Comparison of ENCODE assay signal across 22 cellular contexts in genomic region chr1:32983039-32983438, GRCh38. TPM values are rescaled to one million over a fixed set of nuclear protein-coding genes. Genes with fewer than 3 reads are reported as not detected.
DNase-seq lines count a peak whose midpoint lies in the region; ATAC-seq lines count a peak whose summit lies in the region.
"Had no signal": no experiment of that assay in that cellular context is flagged by ENCODE, and none has a peak within 500 bp of the region (broad histone marks: within the 10 kb centered on the region; RNA-seq: fewer than 3 reads in every experiment).

No MANE protein-coding gene starts in this region.

- H3K27ac ChIP-seq in CD8-positive, alpha-beta memory T cell (ENCODE audit: low read depth, low read length): no peak overlapping the region
- H3K27ac ChIP-seq: SJCRH30, tibial nerve had no signal

- H3K27me3 Mint-ChIP-seq in activated T-cell treated with anti-CD3 and anti-CD28 coated beads, Interleukin-2, amount 50 U/mL, for 24 hours: no peaks in the 10 kb centered on the region
- peaks cover 0 to 2% of the 10 kb centered on the region in 2 donors for H3K27me3 Mint-ChIP-seq in CD8-positive, alpha-beta memory T cell
- no peaks in the 10 kb centered on the region for H3K27me3 Mint-ChIP-seq in activated T-helper 2 cell treated with anti-CD3 and anti-CD28 coated beads, Interferon-gamma antibody, Interleukin-2, Interleukin-4, amounts not matched to agents 10 μg/mL and 5 μg/mL and 100 μg/mL, durations not matched to agents 14 hours and 24 hours and 36 hours (ENCODE audit: low read depth)
- H3K27me3 Mint-ChIP-seq in natural killer cell treated with Interleukin-12 subunit alpha and Interleukin-12 subunit beta and Interleukin-15 and Interleukin-18, amount 100 ng/mL, for 72 hours: no peaks in the 10 kb centered on the region
- H3K27me3 Mint-ChIP-seq: activated naive CD8-positive, alpha-beta T cell had no signal

- ATAC-seq in natural killer cell treated with Interleukin-12 subunit alpha and Interleukin-12 subunit beta and Interleukin-15 and Interleukin-18, amount 100 ng/mL, for 72 hours: no peak
- ATAC-seq in HG02610 (IDR thresholded peaks at IDR 0.05; ENCODE audit: unreplicated experiment): no peak

- peaks cover 2% of the 10 kb centered on the region for H3K9me3 Mint-ChIP-seq in activated T-cell treated with anti-CD3 and anti-CD28 coated beads, Interleukin-2, amount 50 U/mL, for 24 hours
- H3K9me3 Mint-ChIP-seq in CD8-positive, alpha-beta memory T cell: no peaks in the 10 kb centered on the region
- peaks cover 4% of the 10 kb centered on the region for H3K9me3 Mint-ChIP-seq in activated T-helper 2 cell treated with anti-CD3 and anti-CD28 coated beads, Interferon-gamma antibody, Interleukin-2, Interleukin-4, amounts not matched to agents 10 μg/mL and 5 μg/mL and 100 μg/mL, durations not matched to agents 14 hours and 24 hours and 36 hours
- H3K9me3 Mint-ChIP-seq in natural killer cell treated with Interleukin-12 subunit alpha and Interleukin-12 subunit beta and Interleukin-15 and Interleukin-18, amount 100 ng/mL, for 72 hours: peaks cover 3% of the 10 kb centered on the region
- H3K9me3 Mint-ChIP-seq: mesothelial cell of epicardium had no signal

- H3K36me3 Mint-ChIP-seq in activated T-cell treated with anti-CD3 and anti-CD28 coated beads, Interleukin-2, amount 50 U/mL, for 24 hours (ENCODE audit: low read depth): no peaks in the 10 kb centered on the region
- peaks cover 0 to 2% (median 0%) of the 10 kb centered on the region in 3 donors for H3K36me3 Mint-ChIP-seq in CD8-positive, alpha-beta memory T cell
- peaks cover 12% of the 10 kb centered on the region for H3K36me3 Mint-ChIP-seq in activated T-helper 2 cell treated with anti-CD3 and anti-CD28 coated beads, Interferon-gamma antibody, Interleukin-2, Interleukin-4, amounts not matched to agents 10 μg/mL and 5 μg/mL and 100 μg/mL, durations not matched to agents 14 hours and 24 hours and 36 hours (ENCODE audit: low read depth)
- no peaks in the 10 kb centered on the region for H3K36me3 Mint-ChIP-seq in natural killer cell treated with Interleukin-12 subunit alpha and Interleukin-12 subunit beta and Interleukin-15 and Interleukin-18, amount 100 ng/mL, for 72 hours
- H3K36me3 Mint-ChIP-seq: activated naive CD8-positive, alpha-beta T cell; mesothelial cell of epicardium had no signal

- H3K27me3 ChIP-seq in CD8-positive, alpha-beta memory T cell (ENCODE audit: insufficient read depth, low read length, poor library complexity, severe bottlenecking): no peaks in the 10 kb centered on the region
- H3K27me3 ChIP-seq: SJCRH30, tibial nerve had no signal

- H3K4me1 ChIP-seq in CD8-positive, alpha-beta memory T cell (ENCODE audit: insufficient read depth, low read length): peaks cover 15% of the 10 kb centered on the region
- H3K4me1 ChIP-seq: SJCRH30 had no signal

- DNase-seq in activated T-cell treated with anti-CD3 and anti-CD28 coated beads, Interleukin-2, amount 50 U/mL, for 24 hours: no peak
- no peak for DNase-seq in activated T-cell treated with anti-CD3 and anti-CD28 coated beads, Interleukin-2, amount 50 U/mL, for 48 hours
- DNase-seq in CD8-positive, alpha-beta memory T cell: no peak
- DNase-seq in activated T-helper 2 cell treated with anti-CD3 and anti-CD28 coated beads, Interferon-gamma antibody, Interleukin-2, Interleukin-4, amounts not matched to agents 10 μg/mL and 5 μg/mL and 100 μg/mL, durations not matched to agents 14 hours and 24 hours and 36 hours (ENCODE audit: low spot score): no peak
- DNase-seq in natural killer cell treated with Interleukin-12 subunit alpha and Interleukin-12 subunit beta and Interleukin-15 and Interleukin-18, amount 100 ng/mL, for 72 hours (ENCODE audit: low spot score): peak; percentile 60
- DNase-seq in SW 1271 (lab: John Stamatoyannopoulos, UW) (no peak), NCI-H1436 treated with DMSO at 0.1 percent for 48 hours (lab: John Stamatoyannopoulos, UW) (no peak)
- DNase-seq: activated CD8-positive, alpha-beta memory T cell treated with anti-CD3 and anti-CD28 coated beads, Interleukin-2, amount 50 U/mL, for 48 hours; DMS79 treated with DMSO at 0.1 percent for 48 hours; glutamatergic neuron; GOT3; MM.1S; NCI-H146; NCI-H748 treated with DMSO at 0.1 percent for 48 hours; SJCRH30; stimulated activated CD4-positive, alpha-beta T cell treated with anti-CD3 and anti-CD28 coated beads, Interleukin-1b, Interleukin-23, amount 100 ng/mL, for 48 hours; stimulated activated naive CD4-positive, alpha-beta T cell treated with Interleukin-2 at 50 U/mL for 16 hours; T-helper 9 cell had no signal

- H3K36me3 ChIP-seq in CD8-positive, alpha-beta memory T cell (ENCODE audit: insufficient read depth, low read length): no peaks in the 10 kb centered on the region
- H3K36me3 ChIP-seq: SJCRH30, tibial nerve had no signal

- CTCF ChIA-PET in CD8-positive, alpha-beta memory T cell (lab: Charles Lee): interaction anchor here (1.1 kb wide), 1 partner anchor 103 kb away, joined by 4 read pairs; no protein-coding TSS in a partner anchor

- H3K27ac Mint-ChIP-seq in activated T-cell treated with anti-CD3 and anti-CD28 coated beads, Interleukin-2, amount 50 U/mL, for 24 hours: peak overlapping the region; percentile 81
- peak overlapping the region in 6 of 8 donors; percentile 69 to 98 (median 86) for H3K27ac Mint-ChIP-seq in CD8-positive, alpha-beta memory T cell
- peak overlapping the region; percentile 89 for H3K27ac Mint-ChIP-seq in activated T-helper 2 cell treated with anti-CD3 and anti-CD28 coated beads, Interferon-gamma antibody, Interleukin-2, Interleukin-4, amounts not matched to agents 10 μg/mL and 5 μg/mL and 100 μg/mL, durations not matched to agents 14 hours and 24 hours and 36 hours
- H3K27ac Mint-ChIP-seq in natural killer cell treated with Interleukin-12 subunit alpha and Interleukin-12 subunit beta and Interleukin-15 and Interleukin-18, amount 100 ng/mL, for 72 hours: peak overlapping the region; percentile 94 to 96
- H3K27ac Mint-ChIP-seq: mesothelial cell of epicardium had no signal

- no peak overlapping the region for H3K4me3 ChIP-seq in CD8-positive, alpha-beta memory T cell (ENCODE audit: low read length)
- H3K4me3 ChIP-seq: SJCRH30, tibial nerve had no signal

- peaks cover 58% of the 10 kb centered on the region for H3K4me1 Mint-ChIP-seq in activated T-cell treated with anti-CD3 and anti-CD28 coated beads, Interleukin-2, amount 50 U/mL, for 24 hours (ENCODE audit: low read depth)
- H3K4me1 Mint-ChIP-seq in CD8-positive, alpha-beta memory T cell: peaks cover 18 to 39% (median 36%) of the 10 kb centered on the region in 3 donors
- H3K4me1 Mint-ChIP-seq in activated T-helper 2 cell treated with anti-CD3 and anti-CD28 coated beads, Interferon-gamma antibody, Interleukin-2, Interleukin-4, amounts not matched to agents 10 μg/mL and 5 μg/mL and 100 μg/mL, durations not matched to agents 14 hours and 24 hours and 36 hours (ENCODE audit: low read depth): peaks cover 70% of the 10 kb centered on the region
- H3K4me1 Mint-ChIP-seq in natural killer cell treated with Interleukin-12 subunit alpha and Interleukin-12 subunit beta and Interleukin-15 and Interleukin-18, amount 100 ng/mL, for 72 hours (ENCODE audit: low read depth in 2 of 2): peaks cover 47 to 61% of the 10 kb centered on the region in 2 donors

- no peak overlapping the region for H3K4me3 Mint-ChIP-seq in activated T-cell treated with anti-CD3 and anti-CD28 coated beads, Interleukin-2, amount 50 U/mL, for 24 hours
- no peak overlapping the region for H3K4me3 Mint-ChIP-seq in CD8-positive, alpha-beta memory T cell
- peak overlapping the region; percentile 34 for H3K4me3 Mint-ChIP-seq in activated T-helper 2 cell treated with anti-CD3 and anti-CD28 coated beads, Interferon-gamma antibody, Interleukin-2, Interleukin-4, amounts not matched to agents 10 μg/mL and 5 μg/mL and 100 μg/mL, durations not matched to agents 14 hours and 24 hours and 36 hours (ENCODE audit: low read depth)
- H3K4me3 Mint-ChIP-seq in natural killer cell treated with Interleukin-12 subunit alpha and Interleukin-12 subunit beta and Interleukin-15 and Interleukin-18, amount 100 ng/mL, for 72 hours: peak overlapping the region; percentile 90
- H3K4me3 Mint-ChIP-seq: activated naive CD8-positive, alpha-beta T cell; mesothelial cell of epicardium had no signal

- POLR2A ChIA-PET in CD8-positive, alpha-beta memory T cell (lab: Charles Lee): no interaction called here

- H3K9me3 ChIP-seq in CD8-positive, alpha-beta memory T cell (ENCODE audit: low read length): no peaks in the 10 kb centered on the region
- H3K9me3 ChIP-seq: SJCRH30, tibial nerve had no signal

- intact Hi-C loops in activated T-helper 2 cell treated with anti-CD3 and anti-CD28 coated beads, Interferon-gamma antibody, Interleukin-2, Interleukin-4, amounts not matched to agents 10 μg/mL and 5 μg/mL and 100 μg/mL, durations not matched to agents 14 hours and 24 hours and 36 hours (cut with micrococcal nuclease): loop anchor here (5.0 kb wide), 2 partner anchors 54 to 114 kb away; partner anchors contain the start of gene AK2

RNA-seq across cellular contexts. Expression of gene RNF19B, which starts 18.4 kb away (rescaled TPM):
- total RNA-seq in CD8-positive, alpha-beta memory T cell: 10 to 100 TPM; 39.6 to 39.9 TPM
- 4.3 TPM for polyA plus RNA-seq in CD8-positive, alpha-beta memory T cell
- 50.4 and 52.5 TPM in 2 replicates for total RNA-seq in activated T-helper 2 cell treated with anti-CD3 and anti-CD28 coated beads, Interferon-gamma antibody, Interleukin-2, Interleukin-4, amounts not matched to agents 10 μg/mL and 5 μg/mL and 100 μg/mL, durations not matched to agents 14 hours and 24 hours and 36 hours
- total RNA-seq in natural killer cell treated with Interleukin-12 subunit alpha and Interleukin-12 subunit beta and Interleukin-15 and Interleukin-18, amount 100 ng/mL, for 72 hours: 100 to 1,000 TPM in 1 of 2 donors, 10 to 100 TPM in 1; 92.0 to 246 TPM

RNA-seq across cellular contexts. Expression of gene AK2, which starts 53.6 kb away (rescaled TPM):
- total RNA-seq in CD8-positive, alpha-beta memory T cell: 100 to 1,000 TPM; 288 to 305 TPM
- 110 TPM for polyA plus RNA-seq in CD8-positive, alpha-beta memory T cell
- total RNA-seq in activated T-helper 2 cell treated with anti-CD3 and anti-CD28 coated beads, Interferon-gamma antibody, Interleukin-2, Interleukin-4, amounts not matched to agents 10 μg/mL and 5 μg/mL and 100 μg/mL, durations not matched to agents 14 hours and 24 hours and 36 hours: 349 TPM in 2 replicates
- total RNA-seq in natural killer cell treated with Interleukin-12 subunit alpha and Interleukin-12 subunit beta and Interleukin-15 and Interleukin-18, amount 100 ng/mL, for 72 hours: 100 to 1,000 TPM; 379 to 475 TPM

Comparison
In these comparisons a context has a peak if more than half of its experiments do, and no peak if none do; other contexts are left out.
1. H3K4me3 Mint-ChIP-seq: peak in activated T-helper 2 cell treated with anti-CD3 and anti-CD28 coated beads, Interferon-gamma antibody, Interleukin-2, Interleukin-4, amounts not matched to agents 10 μg/mL and 5 μg/mL and 100 μg/mL, durations not matched to agents 14 hours and 24 hours and 36 hours (single experiment) and natural killer cell treated with Interleukin-12 subunit alpha and Interleukin-12 subunit beta and Interleukin-15 and Interleukin-18, amount 100 ng/mL, for 72 hours (single experiment); none in activated T-cell treated with anti-CD3 and anti-CD28 coated beads, Interleukin-2, amount 50 U/mL, for 24 hours (single experiment) and CD8-positive, alpha-beta memory T cell (0 of 7).
2. Peak in every context shown above with its lines, with median percentiles within 50 percentile points of each other: H3K27ac Mint-ChIP-seq.